ENCODE assay signal across 8 cellular contexts in the genomic region with DNA sequence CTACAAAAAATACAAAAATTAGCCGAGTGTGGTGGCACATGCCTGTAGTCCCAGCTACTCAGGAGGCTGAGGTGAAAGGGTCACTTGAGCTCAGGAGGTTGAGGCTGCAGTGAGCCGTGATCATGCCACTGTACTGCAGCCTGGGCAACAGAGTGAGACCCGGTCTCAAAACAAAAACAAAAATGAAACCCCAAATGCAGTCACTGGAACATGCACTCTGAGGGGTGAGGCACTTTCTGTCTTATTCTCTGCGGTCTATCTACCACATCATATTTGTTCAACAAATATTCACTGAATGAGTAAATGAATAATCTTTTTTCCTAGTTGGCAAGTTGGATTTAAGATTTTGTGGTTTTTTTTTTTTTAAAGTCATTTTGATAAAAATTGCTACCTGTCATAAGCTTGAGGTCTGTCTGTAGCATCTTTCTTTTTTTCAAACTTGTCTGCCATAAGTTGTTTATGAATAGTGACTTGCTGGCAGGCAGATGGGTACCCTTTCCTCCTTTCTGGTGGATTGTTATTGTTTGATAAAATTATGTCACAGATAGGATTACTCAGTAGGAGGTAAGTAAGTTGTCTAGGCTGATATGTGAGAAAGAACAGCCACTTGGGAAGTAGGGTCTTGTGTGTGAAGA. TPM values are rescaled to one million over a fixed set of nuclear protein-coding genes. Genes with fewer than 3 reads are reported as not detected.
DNase-seq lines count a peak whose midpoint lies in the region; ATAC-seq and TF ChIP-seq lines count a peak whose summit lies in the region.

No MANE protein-coding gene starts in this region.

- H2BK20ac ChIP-seq in H9 (ENCODE audit: low read depth, low read length, poor library complexity, severe bottlenecking) = no peak overlapping the region

- CTCF ChIA-PET in activated CD4-positive, alpha-beta memory T cell treated with anti-CD3 and anti-CD28 coated beads for 36 hours (lab: Charles Lee) = interaction anchor here (0.5 to 1.4 kb wide), 3 partner anchors 12 to 399 kb away, joined by 3 read pairs; no protein-coding TSS in a partner anchor

- no CpG with 5 or more reads among the region's 4 CpGs for WGBS in H9 (ENCODE audit: extremely low coverage, insufficient read length, low lambda C conversion rate)

- H3K4me2 ChIP-seq in GM23338 = no peak overlapping the region
- no peak overlapping the region for H3K4me2 ChIP-seq in H9 (ENCODE audit: insufficient read depth, insufficient read length, low read length)

- H3K79me2 ChIP-seq in GM23338 (replicated peaks; ENCODE audit: insufficient read depth) = no peaks in the 10 kb centered on the region
- no peaks in the 10 kb centered on the region for H3K79me2 ChIP-seq in H9 (ENCODE audit: insufficient read depth, low read length)

- H3K27me3 ChIP-seq in GM23338 (ENCODE audit: insufficient read depth) (no peaks in the 10 kb centered on the region), H9 (ENCODE audit: insufficient read depth, low read length) (no peaks in the 10 kb centered on the region)

- no peaks in the 10 kb centered on the region for H3F3A ChIP-seq in GM23338 (replicated peaks; ENCODE audit: low read depth)

- H2BK12ac ChIP-seq in H9 (ENCODE audit: insufficient read length, low read depth, low read length) = no peak overlapping the region

- H3K4me3 ChIP-seq in GM23338 = no peak overlapping the region

- no peaks in the 10 kb centered on the region for H3K36me3 ChIP-seq in GM23338 (ENCODE audit: insufficient read depth)

- H2BK120ac ChIP-seq in H9 (ENCODE audit: low read depth, low read length, poor library complexity, severe bottlenecking) = no peak overlapping the region

- no peak overlapping the region for H2BK15ac ChIP-seq in H9 (ENCODE audit: low read depth, low read length)

- no peak overlapping the region for H4K8ac ChIP-seq in H9 (replicated peaks; ENCODE audit: insufficient read length, low read depth, low read length)

- no peak overlapping the region for H2BK5ac ChIP-seq in H9 (ENCODE audit: insufficient read length, low read length)

- no peak overlapping the region for H3T11ph ChIP-seq in H9 (ENCODE audit: low read length)

- peak overlapping the region; percentile 51 for H3K4me3 Mint-ChIP-seq in activated CD4-positive, alpha-beta memory T cell treated with anti-CD3 and anti-CD28 coated beads for 36 hours
- H3K4me3 Mint-ChIP-seq in GM23338 = no peak overlapping the region
- H3K4me3 Mint-ChIP-seq in H9 = no peak overlapping the region

- H3K23ac ChIP-seq in H9 (ENCODE audit: insufficient read length, low read depth, low read length) = no peak overlapping the region

- H3K4me1 ChIP-seq in GM23338 (ENCODE audit: insufficient read depth) (peaks cover 16% of the 10 kb centered on the region), H9 (ENCODE audit: insufficient read depth, low read length) (peaks cover 2% of the 10 kb centered on the region; the same call in 1 of the 2 replicates)

- TF ChIP-seq CTCF in GM23338 (conservative IDR thresholded peaks at IDR 0.05; ENCODE audit: low read depth in 2 of 2) (no peak), H9 (conservative IDR thresholded peaks at IDR 0.05) (no peak)

- no peak overlapping the region for H3K27ac ChIP-seq in GM23338 (ENCODE audit: low read depth)
- H3K27ac ChIP-seq in H9 (ENCODE audit: insufficient read length, low read depth, low read length) = no peak overlapping the region

- no peaks in the 10 kb centered on the region for H3K9me3 ChIP-seq in H9 (ENCODE audit: control insufficient read depth, low read depth, low read length)

- POLR2A ChIA-PET in activated CD4-positive, alpha-beta memory T cell treated with anti-CD3 and anti-CD28 coated beads for 36 hours (lab: Charles Lee) = interaction anchor here (0.7 to 1.3 kb wide), 2 partner anchors 42 to 416 kb away, joined by 3 to 6 read pairs; partner anchors contain the start of gene ATF2

- no peaks in the 10 kb centered on the region for H3K79me1 ChIP-seq in H9 (ENCODE audit: insufficient read depth, low read depth, low read length, poor library complexity, severe bottlenecking)

- no peak overlapping the region for H3K18ac ChIP-seq in H9 (ENCODE audit: insufficient read length, low read depth, low read length)

- H3K9me2 ChIP-seq in GM23338 (ENCODE audit: insufficient read depth) = peaks cover 3% of the 10 kb centered on the region; the same call in 1 of the 2 replicates

- H3K4ac ChIP-seq in H9 (ENCODE audit: low read depth, low read length) = no peak overlapping the region

- peak; percentile 90 for ATAC-seq in HG02981 (IDR thresholded peaks at IDR 0.05; ENCODE audit: unreplicated experiment)
- ATAC-seq in GM23338 = no peak

- H4K20me1 ChIP-seq in GM23338 (replicated peaks; ENCODE audit: insufficient read depth) = no peaks in the 10 kb centered on the region
- H4K20me1 ChIP-seq in H9 (ENCODE audit: control insufficient read depth, insufficient read depth, insufficient read length) = no peaks in the 10 kb centered on the region

- peak; percentile 28 for DNase-seq in stimulated activated naive CD4-positive, alpha-beta T cell treated with Interleukin-2 at 50 U/mL for 16 hours (lab: John Stamatoyannopoulos, UW)
- DNase-seq in stimulated activated naive CD4-positive, alpha-beta T cell (lab: John Stamatoyannopoulos, UW) = no peak
- peak; percentile 68 for DNase-seq in activated CD4-positive, alpha-beta memory T cell treated with anti-CD3 and anti-CD28 coated beads for 36 hours
- DNase-seq in amniotic stem cell (lab: John Stamatoyannopoulos, UW) (no peak), NCI-H774 (lab: John Stamatoyannopoulos, UW) (no peak), GM23338 (ENCODE audit: low spot score) (no peak), H9 (no peak)

- H3K27me3 Mint-ChIP-seq in activated CD4-positive, alpha-beta memory T cell treated with anti-CD3 and anti-CD28 coated beads for 36 hours = peaks cover 2% of the 10 kb centered on the region
- H3K27me3 Mint-ChIP-seq in GM23338 (ENCODE audit: insufficient read depth, low read depth, poor library complexity) (peaks cover 6% of the 10 kb centered on the region), H9 (ENCODE audit: low read depth) (no peaks in the 10 kb centered on the region)

- no peaks in the 10 kb centered on the region for H3K23me2 ChIP-seq in H9 (ENCODE audit: insufficient read length, low read depth, low read length, poor library complexity, severe bottlenecking)

- H3K9ac ChIP-seq in H9 (ENCODE audit: extremely low read depth, insufficient read length, low read length) = no peak overlapping the region

- H3K56ac ChIP-seq in H9 (ENCODE audit: insufficient read length, low read depth, low read length) = no peak overlapping the region

- H4K5ac ChIP-seq in H9 (ENCODE audit: insufficient read length, low read depth, low read length) = no peak overlapping the region

- H3K14ac ChIP-seq in H9 (ENCODE audit: insufficient read depth, low read length) = no peak overlapping the region

- H3K9me3 Mint-ChIP-seq in activated CD4-positive, alpha-beta memory T cell treated with anti-CD3 and anti-CD28 coated beads for 36 hours = no peaks in the 10 kb centered on the region
- H3K9me3 Mint-ChIP-seq in GM23338 (no peaks in the 10 kb centered on the region), H9 (no peaks in the 10 kb centered on the region)

- H2AK5ac ChIP-seq in H9 (ENCODE audit: insufficient read length, low read length) = no peak overlapping the region

- peak overlapping the region; percentile 84 for H3K27ac Mint-ChIP-seq in activated CD4-positive, alpha-beta memory T cell treated with anti-CD3 and anti-CD28 coated beads for 36 hours
- no peak overlapping the region for H3K27ac Mint-ChIP-seq in GM23338
- no peak overlapping the region for H3K27ac Mint-ChIP-seq in H9

- no peaks in the 10 kb centered on the region for H3K36me3 Mint-ChIP-seq in activated CD4-positive, alpha-beta memory T cell treated with anti-CD3 and anti-CD28 coated beads for 36 hours
- no peaks in the 10 kb centered on the region for H3K36me3 Mint-ChIP-seq in GM23338 (ENCODE audit: low read depth)
- H3K36me3 Mint-ChIP-seq in H9 (ENCODE audit: insufficient read depth in 1 of 3, low read depth in 3 of 3) = no peaks in the 10 kb centered on the region; a peak in 1 of 7 replicates

- H3K4me1 Mint-ChIP-seq in activated CD4-positive, alpha-beta memory T cell treated with anti-CD3 and anti-CD28 coated beads for 36 hours (ENCODE audit: low read depth) = peaks cover 48% of the 10 kb centered on the region
- peaks cover 22% of the 10 kb centered on the region for H3K4me1 Mint-ChIP-seq in GM23338
- H3K4me1 Mint-ChIP-seq in H9 = peaks cover 17 to 27% of the 10 kb centered on the region in 2 experiments

- no peak overlapping the region for H2AFZ ChIP-seq in GM23338
- H2AFZ ChIP-seq in H9 (ENCODE audit: low read length) = no peak overlapping the region

- no peak overlapping the region for H4K91ac ChIP-seq in H9 (ENCODE audit: insufficient read length, low read depth, low read length)

- intact Hi-C loops in activated CD4-positive, alpha-beta memory T cell treated with anti-CD3 and anti-CD28 coated beads for 36 hours (cut with micrococcal nuclease) = loop anchor here (1.0 to 5.0 kb wide), 9 partner anchors 26 to 475 kb away; partner anchors contain the start of genes ATF2 and WIPF1

TF ChIP-seq in GM23338, 12 proteins besides CTCF, POLR2A, EP300 and RAD21:
- TF ChIP-seq ZNF114 (CRISPR knock-in tag; IDR thresholded peaks at IDR 0.05) = no peak
- TF ChIP-seq NANOG (IDR thresholded peaks at IDR 0.05; ENCODE audit: borderline replicate concordance) = no peak
- TF ChIP-seq STAT1 (IDR thresholded peaks at IDR 0.05; ENCODE audit: unreplicated experiment) = no peak
- TF ChIP-seq EZH2 (IDR thresholded peaks at IDR 0.05; ENCODE audit: low read depth, unreplicated experiment) = no peak
- no peak for TF ChIP-seq POLR2AphosphoS5 (IDR thresholded peaks at IDR 0.05; ENCODE audit: low read depth)

RNA-seq across cellular contexts. Expression of gene CHRNA1, which starts 11.8 kb away (rescaled TPM):
- not detected for total RNA-seq in activated CD4-positive, alpha-beta memory T cell treated with anti-CD3 and anti-CD28 coated beads for 36 hours
- total RNA-seq in GM23338 (2014; rRNA removed; shearing (Covaris generic)) = not detected in 2 replicates
- polyA plus RNA-seq in GM23338 (2016; fragmentation: Nextera tagmentation; extraction: Ambion mirVana) = not detected in 2 replicates
- total RNA-seq in H9 (2021) = not detected in 2 replicates

Comparison
In these comparisons a context has a peak if more than half of its experiments do, and no peak if none do; other contexts are left out.
1. DNase-seq: peak in stimulated activated naive CD4-positive, alpha-beta T cell treated with Interleukin-2 at 50 U/mL for 16 hours (single experiment) and activated CD4-positive, alpha-beta memory T cell treated with anti-CD3 and anti-CD28 coated beads for 36 hours (single experiment); none in stimulated activated naive CD4-positive, alpha-beta T cell (0 of 6), amniotic stem cell (single experiment), NCI-H774 (single experiment), GM23338 (single experiment) and H9 (single experiment).